In genomic region chr13:41049480-41049879, GRCh38 we compare ENCODE assay signal across 25 cellular contexts. TPM values are rescaled to one million over a fixed set of nuclear protein-coding genes. Genes with fewer than 3 reads are reported as not detected.
DNase-seq lines count a peak whose midpoint lies in the region; ATAC-seq and TF ChIP-seq lines count a peak whose summit lies in the region.
"Had no signal": no experiment of that assay in that cellular context is flagged by ENCODE, and none has a peak within 500 bp of the region (broad histone marks: within the 10 kb centered on the region; RNA-seq: fewer than 3 reads in every experiment).

No MANE protein-coding gene starts in this region.

- H3K36me3 Mint-ChIP-seq in CD14-positive monocyte (peaks cover 17 to 18% of the 10 kb centered on the region in 2 donors), T-helper 17 cell (ENCODE audit: low read depth) (peaks cover 7% of the 10 kb centered on the region), type B pancreatic cell (peaks cover 35% of the 10 kb centered on the region)

- H3K27me3 Mint-ChIP-seq in CD14-positive monocyte (ENCODE audit: low read depth in 3 of 3) (peaks cover 0 to 3% (median 2%) of the 10 kb centered on the region in 3 donors), T-helper 17 cell (no peaks in the 10 kb centered on the region), type B pancreatic cell (no peaks in the 10 kb centered on the region)
- H3K27me3 Mint-ChIP-seq: activated CD4-positive, alpha-beta memory T cell treated with anti-CD3 and anti-CD28 coated beads, Interleukin-2, amount 10 ng/mL, durations not matched to agents 7 days and 5 days; activated naive CD8-positive, alpha-beta T cell treated with anti-CD3 and anti-CD28 coated beads for 36 hours; naive B cell had no signal

- no peak overlapping the region for H3K4me3 ChIP-seq in fibroblast of the aortic adventitia (ENCODE audit: low read depth, low read length)
- H3K4me3 ChIP-seq: coronary artery, esophagus squamous epithelium, GM12878, psoas muscle had no signal

- intact Hi-C loops in CD14-positive monocyte (cut with micrococcal nuclease), result loop anchor here in 1 of 2 donors (2.0 kb wide), 1 partner anchor 17 kb away; no protein-coding TSS in a partner anchor

- H3K27ac Mint-ChIP-seq in CD14-positive monocyte (peak overlapping the region; percentile 86 to 95 (median 90)), T-helper 17 cell (peak overlapping the region; percentile 62), type B pancreatic cell (no peak overlapping the region)
- H3K27ac Mint-ChIP-seq: activated CD4-positive, alpha-beta memory T cell treated with anti-CD3 and anti-CD28 coated beads, Interleukin-2, amount 10 ng/mL, durations not matched to agents 7 days and 5 days; activated naive CD8-positive, alpha-beta T cell treated with anti-CD3 and anti-CD28 coated beads for 36 hours; activated T-helper 2 cell treated with anti-CD3 and anti-CD28 coated beads, Interferon-gamma antibody, Interleukin-2, Interleukin-4, amounts not matched to agents 10 μg/mL and 5 μg/mL and 100 μg/mL, durations not matched to agents 14 hours and 24 hours and 36 hours had no signal

- H3K4me1 Mint-ChIP-seq in CD14-positive monocyte, result peaks cover 51% of the 10 kb centered on the region
- peaks cover 23% of the 10 kb centered on the region for H3K4me1 Mint-ChIP-seq in T-helper 17 cell
- H3K4me1 Mint-ChIP-seq in type B pancreatic cell (ENCODE audit: unreplicated experiment), result peaks cover 11% of the 10 kb centered on the region

- H3K9me3 ChIP-seq in T-helper 17 cell (ENCODE audit: control insufficient read depth, low read length, poor library complexity, severe bottlenecking), result no peaks in the 10 kb centered on the region
- H3K9me3 ChIP-seq: psoas muscle had no signal

- H3K9me3 Mint-ChIP-seq in CD14-positive monocyte, result peaks cover 0 to 14% (median 6%) of the 10 kb centered on the region in 7 donors
- peaks cover 11% of the 10 kb centered on the region for H3K9me3 Mint-ChIP-seq in type B pancreatic cell

- ATAC-seq in T-helper 17 cell (no peak), GM21381 (IDR thresholded peaks at IDR 0.05; ENCODE audit: unreplicated experiment) (no peak)
- ATAC-seq: GM12878, left lobe of liver had no signal

- TF ChIP-seq CTCF in CD14-positive monocyte (IDR thresholded peaks at IDR 0.05) (no peak), fibroblast of the aortic adventitia (IDR thresholded peaks at IDR 0.05; ENCODE audit: insufficient read depth, low read length) (no peak), type B pancreatic cell (conservative IDR thresholded peaks at IDR 0.05) (no peak)

- DNase-seq in CD14-positive monocyte (ENCODE audit: low spot score), result no peak
- peak; percentile 37 for DNase-seq in ELR (ENCODE audit: low read depth)
- no peak for DNase-seq in T-helper 17 cell
- DNase-seq in fibroblast of the aortic adventitia (ENCODE audit: low read depth), result peak; percentile 16
- DNase-seq in NCI-H524 (lab: John Stamatoyannopoulos, UW), result no peak
- DNase-seq in NCI-H128 (lab: John Stamatoyannopoulos, UW; ENCODE audit: unreplicated experiment), result no peak
- no peak for DNase-seq in type B pancreatic cell (ENCODE audit: extremely low spot score, unreplicated experiment)
- DNase-seq: activated CD4-positive, alpha-beta memory T cell treated with anti-CD3 and anti-CD28 coated beads, Interleukin-2, amount 10 ng/mL, durations not matched to agents 7 days and 5 days; activated CD8-positive, alpha-beta memory T cell treated with anti-CD3 and anti-CD28 coated beads, Interleukin-2, amount 50 U/mL, for 48 hours; activated naive CD8-positive, alpha-beta T cell treated with anti-CD3 and anti-CD28 coated beads for 36 hours; esophagus squamous epithelium; naive B cell; NCI-H1417; NCI-H2029 treated with DMSO at 0.1 percent for 48 hours; NCI-H2227 treated with DMSO at 0.1 percent for 48 hours; nucleus accumbens; psoas muscle; SHP77 treated with DMSO at 0.1 percent for 48 hours; stimulated activated CD4-positive, alpha-beta T cell treated with anti-CD3 and anti-CD28 coated beads, Interleukin-15, amount 100 ng/mL, for 24 hours; stimulated activated naive CD4-positive, alpha-beta T cell treated with Interleukin-2 at 50 U/mL for 16 hours had no signal

- H3K4me3 Mint-ChIP-seq in CD14-positive monocyte (peak overlapping the region in 1 of 2 donors; percentile 41), T-helper 17 cell (no peak overlapping the region), type B pancreatic cell (no peak overlapping the region)
- H3K4me3 Mint-ChIP-seq: activated CD4-positive, alpha-beta memory T cell treated with anti-CD3 and anti-CD28 coated beads, Interleukin-2, amount 10 ng/mL, durations not matched to agents 7 days and 5 days; activated naive CD8-positive, alpha-beta T cell treated with anti-CD3 and anti-CD28 coated beads for 36 hours had no signal

RNA-seq across cellular contexts. Expression of gene WBP4, which starts 11.8 kb away (rescaled TPM):
- 1 to 10 TPM; 2.8 to 3.8 TPM for polyA plus RNA-seq in CD14-positive monocyte
- total RNA-seq in T-helper 17 cell, result 1 to 10 TPM; 4.4 to 5.3 TPM
- total RNA-seq in fibroblast of the aortic adventitia (ENCODE audit: low replicate concordance), result 7.8 and 10.5 TPM in 2 replicates
- total RNA-seq in type B pancreatic cell (ENCODE audit: low replicate concordance), result 5.6 and 7.9 TPM in 2 replicates

RNA-seq across cellular contexts. Expression of gene ELF1, which starts 30.4 kb away (rescaled TPM):
- 10 to 100 TPM; 83.3 TPM for polyA plus RNA-seq in CD14-positive monocyte
- total RNA-seq in T-helper 17 cell, result 100 to 1,000 TPM; 197 to 232 TPM
- 47.0 and 51.0 TPM in 2 replicates for total RNA-seq in fibroblast of the aortic adventitia (ENCODE audit: low replicate concordance)
- total RNA-seq in type B pancreatic cell (ENCODE audit: low replicate concordance), result 47.4 and 97.2 TPM in 2 replicates

Comparison
In these comparisons a context has a peak if more than half of its experiments do, and no peak if none do; other contexts are left out.
1. DNase-seq: peak in ELR (single experiment) and fibroblast of the aortic adventitia (single experiment); none in CD14-positive monocyte (single experiment), T-helper 17 cell (0 of 3), NCI-H524 (0 of 2), NCI-H128 (single experiment) and type B pancreatic cell (single experiment).